ENCODE assay signal across 13 cellular contexts in the genomic region with DNA sequence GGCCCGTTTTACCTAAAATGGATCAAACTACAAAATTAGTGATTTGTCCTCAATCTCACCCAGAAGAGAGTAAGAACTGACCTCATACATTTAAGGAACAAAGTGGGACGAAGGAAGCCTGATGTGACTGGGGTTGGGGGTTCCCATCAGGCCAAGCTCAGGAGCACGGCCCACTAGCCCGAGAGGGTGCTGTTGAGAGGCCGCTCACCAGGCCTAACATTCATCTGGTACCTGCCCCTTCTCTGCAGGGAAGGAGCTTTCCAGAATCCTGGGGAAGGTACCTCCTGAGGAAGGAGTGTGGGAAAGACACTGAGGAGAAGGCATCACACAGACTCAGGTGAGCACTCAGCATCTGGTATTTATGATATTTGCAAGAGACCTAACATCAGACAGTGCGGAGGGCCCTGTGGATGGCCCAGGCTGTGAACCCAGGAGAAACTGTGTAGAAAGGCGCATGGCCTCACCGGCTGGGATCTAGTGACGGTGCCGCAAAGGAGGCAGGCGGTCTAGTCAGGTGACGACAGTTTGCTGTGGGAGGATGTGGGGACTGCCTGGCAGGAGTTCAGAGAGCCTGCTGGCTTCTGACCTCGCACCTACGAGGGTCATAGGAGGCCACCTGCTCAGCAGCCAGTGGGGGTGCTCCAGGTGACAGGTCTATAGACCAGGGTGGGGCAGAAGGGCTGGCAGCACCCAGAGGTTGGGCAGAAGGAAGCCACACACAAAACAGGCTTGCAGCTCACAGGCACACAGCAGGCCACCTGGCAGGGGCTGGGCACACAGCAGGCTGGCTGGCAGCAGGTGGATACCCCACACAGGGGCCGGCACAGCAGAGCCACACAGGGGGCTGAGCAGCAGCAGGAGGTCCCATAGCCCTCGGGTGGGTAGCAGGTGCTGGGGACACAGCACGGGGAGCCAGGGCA. TPM values are rescaled to one million over a fixed set of nuclear protein-coding genes. Genes with fewer than 3 reads are reported as not detected.
A peak's percentile ranks its signal among the peaks of the same experiment; 100 is the strongest.
DNase-seq lines count a peak whose midpoint lies in the region; ATAC-seq, FAIRE-seq and TF ChIP-seq lines count a peak whose summit lies in the region.
"Had no signal": no experiment of that assay in that cellular context is flagged by ENCODE, and none has a peak within 500 bp of the region (broad histone marks: within the 10 kb centered on the region; RNA-seq: fewer than 3 reads in every experiment).

No MANE protein-coding gene starts in this region.

- H3K27me3 Mint-ChIP-seq in activated T-cell treated with anti-CD3 and anti-CD28 coated beads, Interleukin-2, amount 50 U/mL, for 24 hours, result no peaks in the 10 kb centered on the region
- H3K27me3 Mint-ChIP-seq in activated naive CD4-positive, alpha-beta T cell treated with anti-CD3 and anti-CD28 coated beads, Interleukin-2, amount 10 ng/mL, durations not matched to agents 7 days and 5 days, result peaks cover 3% of the 10 kb centered on the region
- H3K27me3 Mint-ChIP-seq in stimulated activated naive B cell treated with anti-CD40 and anti-IgM and Interleukin-4, amounts not matched to agents 10 μg/mL and 1 μg/mL and 100 μg/mL, for 72 hours, result peaks cover 26 to 33% of the 10 kb centered on the region in 2 donors

- no peak for FAIRE-seq in pancreas (lab: Jason Lieb, UNC)

- intact Hi-C loops in pancreas (cut with DNase I), result no loop called here

- no peak overlapping the region for H3K4me3 ChIP-seq in pancreas
- H3K4me3 ChIP-seq: testis had no signal

- no peak for ATAC-seq in stimulated activated naive B cell treated with anti-CD40 and anti-IgM and Interleukin-4, amounts not matched to agents 10 μg/mL and 1 μg/mL and 100 μg/mL, for 72 hours (replicated peaks)
- no peak for ATAC-seq in pancreas

- H3K36me3 ChIP-seq in pancreas, result no peaks in the 10 kb centered on the region

- H3K27ac Mint-ChIP-seq in activated T-cell treated with anti-CD3 and anti-CD28 coated beads, Interleukin-2, amount 50 U/mL, for 24 hours, result no peak overlapping the region
- H3K27ac Mint-ChIP-seq in activated naive CD4-positive, alpha-beta T cell treated with anti-CD3 and anti-CD28 coated beads, Interleukin-2, amount 10 ng/mL, durations not matched to agents 7 days and 5 days, result peak overlapping the region; percentile 85
- peak overlapping the region; percentile 42 for H3K27ac Mint-ChIP-seq in stimulated activated naive B cell treated with anti-CD40 and anti-IgM and Interleukin-4, amounts not matched to agents 10 μg/mL and 1 μg/mL and 100 μg/mL, for 72 hours

- peaks cover 0 to 10% (median 0%) of the 10 kb centered on the region in 4 donors for H3K27me3 ChIP-seq in pancreas
- H3K27me3 ChIP-seq: testis had no signal

- no peak for TF ChIP-seq CTCF in pancreas (IDR thresholded peaks at IDR 0.05)

- H3K4me1 Mint-ChIP-seq in activated T-cell treated with anti-CD3 and anti-CD28 coated beads, Interleukin-2, amount 50 U/mL, for 24 hours (ENCODE audit: low read depth), result peaks cover 49% of the 10 kb centered on the region
- H3K4me1 Mint-ChIP-seq in activated naive CD4-positive, alpha-beta T cell treated with anti-CD3 and anti-CD28 coated beads, Interleukin-2, amount 10 ng/mL, durations not matched to agents 7 days and 5 days, result peaks cover 51% of the 10 kb centered on the region
- H3K4me1 Mint-ChIP-seq in stimulated activated naive B cell treated with anti-CD40 and anti-IgM and Interleukin-4, amounts not matched to agents 10 μg/mL and 1 μg/mL and 100 μg/mL, for 72 hours, result no peaks in the 10 kb centered on the region

- no peak overlapping the region for H3K27ac ChIP-seq in pancreas
- H3K27ac ChIP-seq: testis had no signal

- no peaks in the 10 kb centered on the region for H3K4me1 ChIP-seq in pancreas
- H3K4me1 ChIP-seq: testis had no signal

- H3K9me3 ChIP-seq in pancreas, result no peaks in the 10 kb centered on the region
- H3K9me3 ChIP-seq: testis had no signal

- peaks cover 26% of the 10 kb centered on the region for H3K9me3 Mint-ChIP-seq in activated T-cell treated with anti-CD3 and anti-CD28 coated beads, Interleukin-2, amount 50 U/mL, for 24 hours
- peaks cover 53% of the 10 kb centered on the region for H3K9me3 Mint-ChIP-seq in activated naive CD4-positive, alpha-beta T cell treated with anti-CD3 and anti-CD28 coated beads, Interleukin-2, amount 10 ng/mL, durations not matched to agents 7 days and 5 days
- H3K9me3 Mint-ChIP-seq in stimulated activated naive B cell treated with anti-CD40 and anti-IgM and Interleukin-4, amounts not matched to agents 10 μg/mL and 1 μg/mL and 100 μg/mL, for 72 hours, result peaks cover 17 to 18% of the 10 kb centered on the region in 2 donors

- H3K4me3 Mint-ChIP-seq in activated T-cell treated with anti-CD3 and anti-CD28 coated beads, Interleukin-2, amount 50 U/mL, for 24 hours, result no peak overlapping the region
- H3K4me3 Mint-ChIP-seq in activated naive CD4-positive, alpha-beta T cell treated with anti-CD3 and anti-CD28 coated beads, Interleukin-2, amount 10 ng/mL, durations not matched to agents 7 days and 5 days, result no peak overlapping the region
- H3K4me3 Mint-ChIP-seq in stimulated activated naive B cell treated with anti-CD40 and anti-IgM and Interleukin-4, amounts not matched to agents 10 μg/mL and 1 μg/mL and 100 μg/mL, for 72 hours, result no peak overlapping the region

- CTCF ChIA-PET in activated naive CD4-positive, alpha-beta T cell treated with anti-CD3 and anti-CD28 coated beads, Interleukin-2, amount 10 ng/mL, durations not matched to agents 7 days and 5 days (lab: Charles Lee), result interaction anchor here (0.7 to 1.0 kb wide), 2 partner anchors 30 to 35 kb away, joined by 3 read pairs; no protein-coding TSS in a partner anchor

- H3K36me3 Mint-ChIP-seq in activated T-cell treated with anti-CD3 and anti-CD28 coated beads, Interleukin-2, amount 50 U/mL, for 24 hours (ENCODE audit: low read depth), result peaks cover 11% of the 10 kb centered on the region
- peaks cover 52% of the 10 kb centered on the region for H3K36me3 Mint-ChIP-seq in activated naive CD4-positive, alpha-beta T cell treated with anti-CD3 and anti-CD28 coated beads, Interleukin-2, amount 10 ng/mL, durations not matched to agents 7 days and 5 days
- H3K36me3 Mint-ChIP-seq in stimulated activated naive B cell treated with anti-CD40 and anti-IgM and Interleukin-4, amounts not matched to agents 10 μg/mL and 1 μg/mL and 100 μg/mL, for 72 hours, result peaks cover 0 to 4% of the 10 kb centered on the region in 2 donors

- DNase-seq in activated T-cell treated with anti-CD3 and anti-CD28 coated beads, Interleukin-2, amount 50 U/mL, for 24 hours, result peak; percentile 49
- DNase-seq in activated T-cell treated with anti-CD3 and anti-CD28 coated beads, Interleukin-2, amount 50 U/mL, for 48 hours, result no peak
- peak; percentile 73 for DNase-seq in T-helper 22 cell (ENCODE audit: low read depth)
- peak; percentile 48 for DNase-seq in activated naive CD4-positive, alpha-beta T cell treated with anti-CD3 and anti-CD28 coated beads, Interleukin-2, amount 10 ng/mL, durations not matched to agents 7 days and 5 days
- DNase-seq in stimulated activated naive B cell treated with anti-CD40 and anti-IgM and Interleukin-4, amounts not matched to agents 10 μg/mL and 1 μg/mL and 100 μg/mL, for 72 hours, result no peak
- no peak for DNase-seq in GDM1 (lab: John Stamatoyannopoulos, UW)
- no peak for DNase-seq in LoVo (ENCODE audit: low spot score)
- DNase-seq in pancreas, result no peak
- DNase-seq: head of caudate nucleus, testis had no signal

- whole genome bisulfite sequencing in pancreas, 2 donors, result 61 to 66% methylated on average over 17 of the region's 17 CpGs

RNA-seq across cellular contexts. Expression of gene KRTAP12-4, which starts 0.5 kb away (rescaled TPM):
- total RNA-seq in pancreas, result not detected
- not detected for polyA plus RNA-seq in pancreas
- total RNA-seq: lower leg skin, OCI-LY7, testis had no signal
- polyA plus RNA-seq: AG04450 had no signal

RNA-seq across cellular contexts. Expression of gene KRTAP12-3, which starts 3.8 kb away (rescaled TPM):
- total RNA-seq in pancreas, result not detected
- polyA plus RNA-seq in pancreas, result not detected
- total RNA-seq: OCI-LY7, testis had no signal
- polyA plus RNA-seq: AG04450 had no signal

RNA-seq across cellular contexts. Expression of gene KRTAP10-11, which starts 7.7 kb away (rescaled TPM):
- not detected for total RNA-seq in pancreas
- polyA plus RNA-seq in pancreas, result not detected
- total RNA-seq: OCI-LY7 had no signal
- polyA plus RNA-seq: AG04450 had no signal

RNA-seq across cellular contexts. Expression of gene KRTAP12-2, which starts 12.8 kb away (rescaled TPM):
- total RNA-seq in pancreas, result not detected
- not detected for polyA plus RNA-seq in pancreas
- total RNA-seq: OCI-LY7 had no signal
- polyA plus RNA-seq: AG04450 had no signal

RNA-seq across cellular contexts. Expression of gene KRTAP10-10, which starts 16.8 kb away (rescaled TPM):
- total RNA-seq in pancreas, result not detected
- polyA plus RNA-seq in pancreas, result not detected
- total RNA-seq: OCI-LY7, testis had no signal
- polyA plus RNA-seq: AG04450 had no signal

Comparison
In these comparisons a context has a peak if more than half of its experiments do, and no peak if none do; other contexts are left out.
1. DNase-seq: peak in activated T-cell treated with anti-CD3 and anti-CD28 coated beads, Interleukin-2, amount 50 U/mL, for 24 hours (single experiment), T-helper 22 cell (single experiment) and activated naive CD4-positive, alpha-beta T cell treated with anti-CD3 and anti-CD28 coated beads, Interleukin-2, amount 10 ng/mL, durations not matched to agents 7 days and 5 days (single experiment); none in activated T-cell treated with anti-CD3 and anti-CD28 coated beads, Interleukin-2, amount 50 U/mL, for 48 hours (0 of 2), stimulated activated naive B cell treated with anti-CD40 and anti-IgM and Interleukin-4, amounts not matched to agents 10 μg/mL and 1 μg/mL and 100 μg/mL, for 72 hours (single experiment), GDM1 (single experiment), LoVo (single experiment) and pancreas (0 of 6).